ENCODE assay signal across 27 cellular contexts in the genomic region with DNA sequence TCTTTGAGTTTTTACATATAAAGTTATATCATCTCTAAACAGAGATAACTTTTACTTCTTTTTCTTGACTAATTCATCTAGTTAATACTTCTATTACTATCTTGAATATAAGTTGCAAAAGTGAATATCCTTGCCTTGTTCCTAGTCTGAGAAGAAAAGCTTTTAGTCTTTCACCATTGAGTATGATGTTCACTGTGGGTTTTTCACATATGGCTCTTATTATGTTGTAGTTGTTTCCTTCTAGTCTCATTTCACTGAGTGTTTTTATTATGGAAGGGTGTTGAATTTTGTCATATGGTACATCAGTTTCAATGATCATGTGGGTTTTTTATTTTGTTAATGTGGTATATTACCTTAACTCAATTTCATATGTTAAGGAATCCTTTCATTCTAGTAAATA.
"Had no signal": no experiment of that assay in that cellular context is flagged by ENCODE, and none has a peak within 500 bp of the region (broad histone marks: within the 10 kb centered on the region; RNA-seq: fewer than 3 reads in every experiment).

No MANE protein-coding gene starts in this region.

- H3K4me3 Mint-ChIP-seq: dendritic cell treated with granulocyte-macrophage colony-stimulating factor and Interleukin-4, amounts not matched to agents 40 ng/mL and 50 ng/mL, for 4 days; effector memory CD8-positive, alpha-beta T cell; endodermal cell; mesothelial cell of epicardium; naive B cell had no signal

- ATAC-seq: effector memory CD8-positive, alpha-beta T cell; esophagus mucosa; gastrocnemius medialis; heart right ventricle; left cardiac atrium; left lung; left ventricle myocardium superior; lower lobe of right lung; mucosa of descending colon had no signal

- H3K27me3 ChIP-seq: colonic mucosa, esophagus squamous epithelium, gastrocnemius medialis, heart right ventricle, left lung had no signal

- FAIRE-seq: endometrium, islet of Langerhans, keratinocyte had no signal

- H3K4me1 ChIP-seq: colonic mucosa, esophagus squamous epithelium, gastrocnemius medialis, heart right ventricle, left lung, lower lobe of right lung had no signal

- H3K9me3 ChIP-seq: colonic mucosa, esophagus squamous epithelium, mucosa of descending colon had no signal

- H3K36me3 Mint-ChIP-seq: mesothelial cell of epicardium, naive B cell had no signal

- H3K27ac ChIP-seq: colonic mucosa, epithelial cell of prostate, esophagus squamous epithelium, gastrocnemius medialis, heart right ventricle, left lung, lower lobe of right lung had no signal

- H3K27me3 Mint-ChIP-seq: dendritic cell treated with granulocyte-macrophage colony-stimulating factor and Interleukin-4, amounts not matched to agents 40 ng/mL and 50 ng/mL, for 4 days; effector memory CD8-positive, alpha-beta T cell; naive B cell had no signal

- H3K27ac Mint-ChIP-seq: dendritic cell treated with granulocyte-macrophage colony-stimulating factor and Interleukin-4, amounts not matched to agents 40 ng/mL and 50 ng/mL, for 4 days; effector memory CD8-positive, alpha-beta T cell; endodermal cell; mesothelial cell of epicardium; naive B cell had no signal

- H3K4me3 ChIP-seq: colonic mucosa, esophagus squamous epithelium, gastrocnemius medialis, heart right ventricle, left lung, lower lobe of right lung, mucosa of descending colon had no signal

- H3K4me1 Mint-ChIP-seq: endodermal cell, mesothelial cell of epicardium, naive B cell had no signal

- DNase-seq: colonic mucosa; cortex of kidney; effector CD8-positive, alpha-beta T cell; effector memory CD8-positive, alpha-beta T cell; endodermal cell; erythroblast; esophagus squamous epithelium; foreskin melanocyte; gastrocnemius medialis; glutamatergic neuron; head of caudate nucleus; heart right ventricle; hippocampal formation; left cardiac atrium; left lung; left ventricle myocardium superior; lower lobe of right lung; mesenchymal stem cell; mucosa of descending colon; naive B cell had no signal

- H3K36me3 ChIP-seq: colonic mucosa, esophagus squamous epithelium, gastrocnemius medialis, heart right ventricle, left lung, lower lobe of right lung had no signal
